Comparison of ENCODE assay signal across 24 cellular contexts in the genomic region with DNA sequence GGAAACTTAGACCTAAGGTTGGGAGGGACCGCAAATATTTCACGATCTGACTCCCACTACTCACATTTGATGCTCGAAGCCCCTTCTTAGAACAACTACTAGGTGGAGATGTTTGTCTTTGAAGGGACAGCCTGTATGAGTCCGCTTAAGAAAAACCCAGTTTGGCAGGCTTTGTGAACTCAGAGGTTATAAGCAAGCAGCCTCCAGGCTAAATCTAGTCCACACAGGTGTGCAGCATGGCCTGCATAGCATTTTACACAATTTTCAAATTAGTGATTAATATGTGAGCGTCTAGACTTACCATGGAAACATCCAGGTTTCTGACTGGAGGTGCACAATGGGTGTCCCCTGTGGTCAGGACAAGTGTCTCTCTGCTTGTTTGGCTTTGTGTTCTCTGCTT.
DNase-seq lines count a peak whose midpoint lies in the region; ATAC-seq, FAIRE-seq and TF ChIP-seq lines count a peak whose summit lies in the region.
"Had no signal": no experiment of that assay in that cellular context is flagged by ENCODE, and none has a peak within 500 bp of the region (broad histone marks: within the 10 kb centered on the region; RNA-seq: fewer than 3 reads in every experiment).

No MANE protein-coding gene starts in this region.

- ATAC-seq in esophagus mucosa: peak; percentile 75
- ATAC-seq: CD8-positive, alpha-beta T cell; GM12878 had no signal

- H3K9me3 Mint-ChIP-seq in Caco-2 (ENCODE audit: unreplicated experiment): no peaks in the 10 kb centered on the region
- H3K9me3 Mint-ChIP-seq: CD8-positive, alpha-beta T cell; H9 had no signal

- no peak overlapping the region for H3K4ac ChIP-seq in H1 (replicated peaks; ENCODE audit: insufficient read length, low read depth, low read length)

- no peak for TF ChIP-seq POLR2A in H1 (IDR thresholded peaks at IDR 0.05; ENCODE audit: control extremely low read depth in 1 of 2, low read depth in 2 of 2, low read length in 2 of 2)

- no peaks in the 10 kb centered on the region for H3K79me2 ChIP-seq in Loucy (ENCODE audit: insufficient read depth, low read length)
- no peaks in the 10 kb centered on the region for H3K79me2 ChIP-seq in H1 (ENCODE audit: control insufficient read depth in 1 of 2, insufficient read depth in 2 of 2, low read length in 2 of 2)

- no peaks in the 10 kb centered on the region for H3F3A ChIP-seq in Loucy (ENCODE audit: low read depth)

- no peak overlapping the region for H2BK5ac ChIP-seq in H1 (ENCODE audit: low read depth, low read length)

- H2BK120ac ChIP-seq in H1 (replicated peaks; ENCODE audit: low read depth, low read length): no peak overlapping the region

- CTCF ChIA-PET in H1 (lab: Charles Lee; ENCODE audit: partially characterized antibody): interaction anchor here (0.6 to 5.3 kb wide), 11 partner anchors 25 to 453 kb away, joined by 3 to 58 read pairs (median 5); no protein-coding TSS in a partner anchor
- CTCF ChIA-PET in Caco-2 (lab: Charles Lee): no interaction called here

- H2BK15ac ChIP-seq in H1 (ENCODE audit: low read length): no peak overlapping the region

- no peaks in the 10 kb centered on the region for H3K27me3 ChIP-seq in Loucy (ENCODE audit: insufficient read depth, low read length, poor library complexity, severe bottlenecking)
- H3K27me3 ChIP-seq in H1 (replicated peaks in 1 of 4; ENCODE audit: control insufficient read depth in 3 of 4, extremely low read depth in 1 of 4, insufficient read depth in 3 of 4, low read length in 3 of 4): no peaks in the 10 kb centered on the region
- H3K27me3 ChIP-seq in Caco-2 (replicated peaks; ENCODE audit: control insufficient read depth, insufficient read depth, low read length): no peaks in the 10 kb centered on the region
- H3K27me3 ChIP-seq: BLaER1 had no signal

- no peak overlapping the region for H3K27ac Mint-ChIP-seq in Caco-2 (ENCODE audit: unreplicated experiment)
- H3K27ac Mint-ChIP-seq: B cell; CD4-positive, CD25-positive, alpha-beta regulatory T cell; CD8-positive, alpha-beta T cell; H9 had no signal

- H3K4me1 ChIP-seq in Loucy (ENCODE audit: insufficient read depth, low read length, poor library complexity, severe bottlenecking) (no peaks in the 10 kb centered on the region), H1 (replicated peaks in 1 of 4; ENCODE audit: control insufficient read depth in 3 of 4, insufficient read depth in 4 of 4, low read length in 3 of 4) (peaks cover 0 to 5% (median 0%) of the 10 kb centered on the region in 4 experiments; a peak in 2 of 7 replicates), Caco-2 (no peaks in the 10 kb centered on the region)
- H3K4me1 ChIP-seq: BLaER1 had no signal

- peak in 2 of 3 experiments; percentile 6 to 18 for DNase-seq in NCI-H1417 (lab: John Stamatoyannopoulos, UW)
- no peak for DNase-seq in NCI-H1417 treated with DMSO at 0.1 percent for 48 hours (lab: John Stamatoyannopoulos, UW)
- DNase-seq in H1 (ENCODE audit: low read depth in 1 of 2, low spot score in 2 of 2): no peak
- DNase-seq in NCI-H2171 (lab: John Stamatoyannopoulos, UW): no peak
- no peak for DNase-seq in Caco-2
- DNase-seq in NCI-H146 (lab: John Stamatoyannopoulos, UW): no peak
- DNase-seq: CD4-positive, CD25-positive, alpha-beta regulatory T cell; CD8-positive, alpha-beta T cell; DMS 273 treated with DMSO at 0.1 percent for 48 hours; DMS79; EL; GDM1; GM23248; H9 had no signal

- H3K4me2 ChIP-seq in Loucy (ENCODE audit: low read depth, low read length, poor library complexity, severe bottlenecking): no peak overlapping the region
- no peak overlapping the region for H3K4me2 ChIP-seq in H1 (ENCODE audit: insufficient read depth in 1 of 2, low read depth in 2 of 2, low read length in 2 of 2)
- H3K4me2 ChIP-seq: BLaER1 had no signal

- H3K14ac ChIP-seq in H1 (ENCODE audit: insufficient read length): no peak overlapping the region

- POLR2A ChIA-PET in H1 (lab: Charles Lee; ENCODE audit: partially characterized antibody): no interaction called here
- POLR2A ChIA-PET in Caco-2 (lab: Charles Lee): no interaction called here

- no peaks in the 10 kb centered on the region for H3K79me1 ChIP-seq in H1 (ENCODE audit: low read depth, low read length)

- H4K91ac ChIP-seq in H1 (replicated peaks; ENCODE audit: insufficient read length, low read length): no peak overlapping the region

- H3K4me1 Mint-ChIP-seq in Caco-2 (ENCODE audit: low read depth, unreplicated experiment): no peaks in the 10 kb centered on the region
- H3K4me1 Mint-ChIP-seq: B cell had no signal

- H3K9me3 ChIP-seq in Loucy (ENCODE audit: insufficient read depth, low read depth, low read length) (no peaks in the 10 kb centered on the region), H1 (ENCODE audit: insufficient read depth in 2 of 2, low read depth in 1 of 2, low read length in 1 of 2) (no peaks in the 10 kb centered on the region), Caco-2 (no peaks in the 10 kb centered on the region)
- H3K9me3 ChIP-seq: BLaER1 had no signal

- H4K20me1 ChIP-seq in Loucy (ENCODE audit: insufficient read depth, low read length, poor library complexity, severe bottlenecking) (no peaks in the 10 kb centered on the region), H1 (replicated peaks in 1 of 2; ENCODE audit: control insufficient read depth in 1 of 2, insufficient read depth in 2 of 2, low read length in 2 of 2) (no peaks in the 10 kb centered on the region)
- H4K20me1 ChIP-seq: BLaER1 had no signal

- no peak overlapping the region for H3K56ac ChIP-seq in H1 (replicated peaks; ENCODE audit: insufficient read length, low read depth, low read length)

- TF ChIP-seq CTCF in Loucy (conservative IDR thresholded peaks at IDR 0.05; ENCODE audit: low read length) (no peak), H1 (IDR thresholded peaks at IDR 0.05; ENCODE audit: control extremely low read depth in 1 of 3, insufficient read depth in 1 of 3, low read depth in 1 of 3, low read length in 3 of 3) (no peak), Caco-2 (IDR thresholded peaks at IDR 0.05; ENCODE audit: insufficient read depth in 1 of 2, low read depth in 1 of 2, low read length in 1 of 2, severe bottlenecking in 1 of 2, unreplicated experiment in 1 of 2) (no peak)

- H3K18ac ChIP-seq in H1 (ENCODE audit: extremely low read depth, low read length): no peak overlapping the region

- no peak overlapping the region for H3K23ac ChIP-seq in H1 (ENCODE audit: insufficient read length)

- H3K9ac ChIP-seq in Loucy (ENCODE audit: low read depth, low read length, poor library complexity, severe bottlenecking): no peak overlapping the region
- H3K9ac ChIP-seq in H1 (replicated peaks in 1 of 4; ENCODE audit: extremely low read depth in 1 of 4, low read depth in 3 of 4, low read length in 3 of 4): no peak overlapping the region
- H3K9ac ChIP-seq: BLaER1, GM23248 had no signal

- intact Hi-C loops in Caco-2 (cut with micrococcal nuclease; ENCODE audit: unreplicated experiment): no loop called here

- FAIRE-seq in H1 (lab: Jason Lieb, UNC): no peak
- FAIRE-seq: A204.1, D721Med, GM12878, GM19239 had no signal

- H2AFZ ChIP-seq in Loucy (ENCODE audit: low read length) (peak overlapping the region; percentile 4; the same call in 1 of the 2 replicates), H1 (ENCODE audit: low read length) (no peak overlapping the region)
- H2AFZ ChIP-seq: GM23248 had no signal

- 91% methylated on average over 5 of the region's 5 CpGs; no CpG with 5 or more reads in 1 of the 2 experiments for WGBS in H1 (ENCODE audit: extremely low coverage in 1 of 2, insufficient coverage in 1 of 2, insufficient read length in 1 of 2, insufficient replicate concordance in 2 of 2, low coverage in 1 of 2, low lambda C conversion rate in 2 of 2, missing lambda C conversion rate in 1 of 2), 2 experiments

- no peak overlapping the region for H4K8ac ChIP-seq in H1 (ENCODE audit: extremely low read depth, insufficient read depth, low read length)

- H3K4me3 Mint-ChIP-seq in Caco-2 (ENCODE audit: unreplicated experiment): no peak overlapping the region
- H3K4me3 Mint-ChIP-seq: B cell; CD4-positive, CD25-positive, alpha-beta regulatory T cell; CD8-positive, alpha-beta T cell; H9 had no signal

- no peaks in the 10 kb centered on the region for H3K36me3 Mint-ChIP-seq in Caco-2 (ENCODE audit: insufficient read depth, unreplicated experiment)
- H3K36me3 Mint-ChIP-seq: CD4-positive, CD25-positive, alpha-beta regulatory T cell; CD8-positive, alpha-beta T cell had no signal

- H3K36me3 ChIP-seq in Loucy (ENCODE audit: insufficient read depth, low read length): no peaks in the 10 kb centered on the region
- no peaks in the 10 kb centered on the region for H3K36me3 ChIP-seq in H1 (ENCODE audit: control insufficient read depth in 2 of 4, insufficient read depth in 4 of 4, low read length in 3 of 4)
- H3K36me3 ChIP-seq in Caco-2 (ENCODE audit: control insufficient read depth, insufficient read depth, low read length): no peaks in the 10 kb centered on the region
- H3K36me3 ChIP-seq: BLaER1 had no signal

- H3K27ac ChIP-seq in H1 (ENCODE audit: low read depth, low read length): no peak overlapping the region
- H3K27ac ChIP-seq: 22Rv1, BLaER1, C4-2B, GM23248 had no signal

- no peaks in the 10 kb centered on the region for H3K23me2 ChIP-seq in H1 (ENCODE audit: low read depth, low read length)

- no peaks in the 10 kb centered on the region for H3K9me2 ChIP-seq in Loucy (replicated peaks; ENCODE audit: low read depth, low read length)

- H3K27me3 Mint-ChIP-seq in Caco-2 (ENCODE audit: insufficient read depth, unreplicated experiment): peaks cover 18% of the 10 kb centered on the region
- H3K27me3 Mint-ChIP-seq: CD4-positive, CD25-positive, alpha-beta regulatory T cell had no signal

- no peak overlapping the region for H3K4me3 ChIP-seq in Loucy (ENCODE audit: low read length, poor library complexity, severe bottlenecking)
- no peak overlapping the region for H3K4me3 ChIP-seq in H1 (ENCODE audit: extremely low read depth in 1 of 4, insufficient read depth in 2 of 4, low read depth in 3 of 4, low read length in 4 of 4)
- H3K4me3 ChIP-seq in Caco-2 (ENCODE audit: low read depth, low read length): no peak overlapping the region
- H3K4me3 ChIP-seq: BLaER1, GM12878, GM23248 had no signal

- no peak overlapping the region for H2AK5ac ChIP-seq in H1 (ENCODE audit: low read depth, low read length)

- TF ChIP-seq EP300 in H1 (IDR thresholded peaks at IDR 0.05; ENCODE audit: borderline replicate concordance in 1 of 2, low read depth in 2 of 2, low read length in 2 of 2): no peak

- H2BK20ac ChIP-seq in H1 (ENCODE audit: low read length): peak overlapping the region; percentile 75; the same call in 1 of the 2 replicates

- no peak overlapping the region for H4K5ac ChIP-seq in H1 (ENCODE audit: insufficient read length, low read depth, low read length)

- no TSS peak for BruUV-seq in Caco-2 (replicated peaks; lab: Mats Ljungman, UMichigan)

- no peak overlapping the region for H2BK12ac ChIP-seq in H1 (ENCODE audit: low read depth, low read length)

- no peak for TF ChIP-seq RAD21 in H1 (IDR thresholded peaks at IDR 0.05 in 1 of 2, conservative IDR thresholded peaks at IDR 0.05 in 1 of 2; ENCODE audit: low read depth in 2 of 2, low read length in 2 of 2)

TF ChIP-seq in H1, 55 proteins besides CTCF, POLR2A, EP300 and RAD21:
- no peak for TF ChIP-seq NANOG (IDR thresholded peaks at IDR 0.05; ENCODE audit: insufficient read depth, low read depth, low read length, poor library complexity, severe bottlenecking)
- no peak for TF ChIP-seq SAP30 (IDR thresholded peaks at IDR 0.05; ENCODE audit: insufficient read depth, insufficient replicate concordance, low read length)

Comparison
In these comparisons a context has a peak if more than half of its experiments do, and no peak if none do; other contexts are left out.
1. DNase-seq: peak in NCI-H1417 (2 of 3); none in NCI-H1417 treated with DMSO at 0.1 percent for 48 hours (single experiment), H1 (0 of 2), NCI-H2171 (single experiment), Caco-2 (0 of 2) and NCI-H146 (single experiment).